ENCODE assay signal across 8 cellular contexts in genomic region chr14:76812422-76813383, GRCh38. TPM values are rescaled to one million over a fixed set of nuclear protein-coding genes. Genes with fewer than 3 reads are reported as not detected.
DNase-seq lines count a peak whose midpoint lies in the region; ATAC-seq and TF ChIP-seq lines count a peak whose summit lies in the region.

TSS of gene ANGEL1 (minus strand) at chr14:76812882. CDS start at chr14:76812827, 55 bp downstream.

- H3K27me3 ChIP-seq in heart right ventricle: no peaks in the 10 kb centered on the region
- peaks cover 1% of the 10 kb centered on the region for H3K27me3 ChIP-seq in transverse colon

- peak; percentile 37 for TF ChIP-seq EP300 in transverse colon (IDR thresholded peaks at IDR 0.05; ENCODE audit: low read depth)

- intact Hi-C loops in T-helper 1 cell treated with Interleukin-12 subunit alpha and Interleukin-12 subunit beta and Interleukin-4 antibody, amounts not matched to agents 30 ng/mL and 1 ng/mL, for 36 hours (cut with micrococcal nuclease): loop anchor here (1.0 to 5.0 kb wide), 10 partner anchors 32 to 988 kb away; partner anchors contain the start of genes ADCK1, ALKBH1, POMT2 and SLIRP
- intact Hi-C loops in heart right ventricle (cut with DNase I) (loop anchor here in 1 of 10 donors (5.0 kb wide), 1 partner anchor 50 kb away; no protein-coding TSS in a partner anchor), transverse colon (cut with DNase I; ENCODE audit: low total_unique reads) (no loop called here)

- TF ChIP-seq POLR2A in transverse colon (IDR thresholded peaks at IDR 0.05): peak; percentile 89

- H3K27ac ChIP-seq in heart right ventricle: peak within 1 kb of the TSS; percentile 71 to 97 (median 92)
- peak within 1 kb of the TSS; percentile 86 to 94 (median 90) for H3K27ac ChIP-seq in transverse colon

- peak; percentile 86 for ATAC-seq in HG02885 (IDR thresholded peaks at IDR 0.05; ENCODE audit: poor library complexity, unreplicated experiment)
- peak; percentile 93 to 96 (median 95) for ATAC-seq in heart right ventricle

- 5% methylated on average over 61 to 69 of the region's 69 CpGs for WGBS in heart right ventricle, 2 donors
- 4 to 37% methylated on average over 3 to 65 of the region's 69 CpGs for WGBS in transverse colon (ENCODE audit: low coverage in 1 of 2), 2 donors

- peak; percentile 95 for DNase-seq in GM13977 (ENCODE audit: low spot score)
- peak; percentile 98 for DNase-seq in NCI-H1694 (lab: John Stamatoyannopoulos, UW)
- peak; percentile 88 for DNase-seq in amniotic epithelial cell (ENCODE audit: low read depth)
- DNase-seq in heart right ventricle: peak; percentile 96 to 97
- peak; percentile 89 for DNase-seq in pons (ENCODE audit: low spot score)
- peak; percentile 97 for DNase-seq in transverse colon

- H3K9me3 ChIP-seq in heart right ventricle (no peaks in the 10 kb centered on the region), transverse colon (no peaks in the 10 kb centered on the region)

- TF ChIP-seq CTCF in GM13977 (IDR thresholded peaks at IDR 0.05; ENCODE audit: extremely low read depth, insufficient read depth, missing control alignments) (no peak), heart right ventricle (IDR thresholded peaks at IDR 0.05) (no peak), transverse colon (IDR thresholded peaks at IDR 0.05) (no peak)

- H3K36me3 ChIP-seq in heart right ventricle (peaks cover 0 to 21% (median 14%) of the 10 kb centered on the region in 9 donors), transverse colon (no peaks in the 10 kb centered on the region)

- in situ Hi-C loops in GM13977 (cut with MboI; ENCODE audit: low pct_unique_long_range_greater_than_20kb, low sequenced_read_pairs, unreplicated experiment): no loop called here
- in situ Hi-C loops in transverse colon (cut with MboI; ENCODE audit: low pct_ligation_motif_present in 1 of 4, low pct_unique_long_range_greater_than_20kb in 1 of 4, low sequenced_read_pairs in 3 of 4): no loop called here

- H3K4me1 ChIP-seq in heart right ventricle: peaks cover 0 to 31% (median 25%) of the 10 kb centered on the region in 9 donors
- H3K4me1 ChIP-seq in transverse colon: peaks cover 3 to 23% (median 13%) of the 10 kb centered on the region in 4 donors

- peak within 1 kb of the TSS; percentile 82 to 98 (median 90) for H3K4me3 ChIP-seq in heart right ventricle
- H3K4me3 ChIP-seq in transverse colon: peak within 1 kb of the TSS; percentile 65 to 89 (median 86)

RNA-seq across cellular contexts. Expression of gene ANGEL1, which starts in this region (rescaled TPM):
- total RNA-seq in T-helper 1 cell treated with Interleukin-12 subunit alpha and Interleukin-12 subunit beta and Interleukin-4 antibody, amounts not matched to agents 30 ng/mL and 1 ng/mL, for 36 hours: 12.8 and 12.9 TPM in 2 replicates
- 10 to 100 TPM in 8 of 10 donors, 1 to 10 TPM in 2; 9.2 to 17.1 (median 12.9) TPM for total RNA-seq in heart right ventricle
- 1 to 10 TPM; 5.5 to 9.9 TPM for polyA plus RNA-seq in heart right ventricle
- 10 to 100 TPM in 2 of 4 donors, 1 to 10 TPM in 2; 8.9 to 17.5 (median 10.0) TPM for total RNA-seq in transverse colon

Comparison
In these comparisons a context has a peak if more than half of its experiments do, and no peak if none do; other contexts are left out.
1. Peak in every context shown above with its lines: DNase-seq, ATAC-seq, H3K4me3 ChIP-seq and H3K27ac ChIP-seq.